Comparison of ENCODE assay signal across 1 cellular context in the genomic region with DNA sequence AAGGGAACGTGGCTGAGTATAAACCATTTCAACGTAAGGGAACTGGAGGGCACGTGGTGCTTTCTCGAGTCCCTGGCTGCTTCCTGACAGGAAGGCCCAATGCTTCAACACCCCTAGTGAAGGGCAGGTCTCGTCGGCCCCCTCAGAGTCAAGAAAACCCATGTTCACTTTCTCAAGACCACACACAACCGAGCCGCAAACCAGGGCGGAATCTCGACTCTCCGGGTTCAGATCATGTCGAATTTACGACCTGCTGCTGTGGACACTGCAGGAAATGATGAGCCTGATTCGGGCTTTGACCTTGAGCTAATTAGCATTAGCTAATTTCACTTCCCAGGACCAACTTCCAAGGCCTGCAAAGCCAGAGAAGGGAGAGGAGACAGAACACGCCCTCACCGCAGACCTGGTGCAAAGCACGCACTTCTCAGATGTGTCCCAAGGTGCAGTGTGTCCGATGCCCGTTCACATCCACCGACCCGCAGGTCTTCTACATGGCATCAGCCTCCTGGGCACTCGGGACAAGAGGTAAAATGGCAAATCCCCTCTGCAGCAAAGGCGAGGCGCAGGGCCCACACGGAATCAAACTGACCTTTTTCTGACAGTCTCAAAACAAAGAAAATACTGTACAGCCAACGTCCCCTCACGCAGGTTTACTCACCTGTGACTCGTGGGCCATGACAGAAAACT.
TF ChIP-seq lines count a peak whose summit lies in the region.

No MANE protein-coding gene starts in this region.

TF ChIP-seq in IMR-90, 13 proteins besides CTCF, POLR2A, EP300 and RAD21 (continued from another document):
- TF ChIP-seq, protein P1, sequence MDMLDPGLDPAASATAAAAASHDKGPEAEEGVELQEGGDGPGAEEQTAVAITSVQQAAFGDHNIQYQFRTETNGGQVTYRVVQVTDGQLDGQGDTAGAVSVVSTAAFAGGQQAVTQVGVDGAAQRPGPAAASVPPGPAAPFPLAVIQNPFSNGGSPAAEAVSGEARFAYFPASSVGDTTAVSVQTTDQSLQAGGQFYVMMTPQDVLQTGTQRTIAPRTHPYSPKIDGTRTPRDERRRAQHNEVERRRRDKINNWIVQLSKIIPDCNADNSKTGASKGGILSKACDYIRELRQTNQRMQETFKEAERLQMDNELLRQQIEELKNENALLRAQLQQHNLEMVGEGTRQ (IDR thresholded peaks at IDR 0.05; ENCODE audit: low read depth, low read length) = no peak
- TF ChIP-seq NFE2L2 (IDR thresholded peaks at IDR 0.05; ENCODE audit: low read depth, low read length) (no peak), CEBPB (IDR thresholded peaks at IDR 0.05; ENCODE audit: low read depth, low read length) (no peak)
